11 cellular contexts compared by ENCODE assay signal in genomic region chr9:17219261-17219660, GRCh38.
DNase-seq lines count a peak whose midpoint lies in the region; ATAC-seq and TF ChIP-seq lines count a peak whose summit lies in the region.
"Had no signal": no experiment of that assay in that cellular context is flagged by ENCODE, and none has a peak within 500 bp of the region (broad histone marks: within the 10 kb centered on the region; RNA-seq: fewer than 3 reads in every experiment).

No MANE protein-coding gene starts in this region.

- H3K27ac ChIP-seq in PC-3 (ENCODE audit: low read length) (no peak overlapping the region), smooth muscle cell (ENCODE audit: low read depth) (no peak overlapping the region)
- H3K27ac ChIP-seq: suprapubic skin had no signal

- no peak overlapping the region for H3K4me3 ChIP-seq in PC-3 (ENCODE audit: low read length)
- H3K4me3 ChIP-seq in fibroblast of mammary gland (ENCODE audit: control insufficient read depth, low read depth, low read length) = no peak overlapping the region
- H3K4me3 ChIP-seq in smooth muscle cell = no peak overlapping the region
- H3K4me3 ChIP-seq: suprapubic skin had no signal

- BruUV-seq in PC-3 (replicated peaks; lab: Mats Ljungman, UMichigan) = no TSS peak

- TF ChIP-seq CTCF in PC-3 (conservative IDR thresholded peaks at IDR 0.05; ENCODE audit: low read depth, low read length) (peak; percentile 54), fibroblast of mammary gland (conservative IDR thresholded peaks at IDR 0.05; ENCODE audit: control insufficient read depth, insufficient read depth, low read depth, low read length) (peak; percentile 43), smooth muscle cell (IDR thresholded peaks at IDR 0.05; ENCODE audit: borderline replicate concordance, insufficient read depth, poor library complexity, severe bottlenecking) (peak; percentile 30)

- H3K9ac ChIP-seq in PC-3 (ENCODE audit: low read length) (no peak overlapping the region), smooth muscle cell (ENCODE audit: low read depth) (no peak overlapping the region)

- peaks cover 6% of the 10 kb centered on the region; the same call in 1 of the 2 replicates for H3K4me1 ChIP-seq in PC-3 (ENCODE audit: insufficient read depth, low read length)
- H3K4me1 ChIP-seq in smooth muscle cell (ENCODE audit: low read depth) = no peaks in the 10 kb centered on the region
- H3K4me1 ChIP-seq: suprapubic skin had no signal

- H3K36me3 ChIP-seq in PC-3 (ENCODE audit: low read depth, low read length) (no peaks in the 10 kb centered on the region), smooth muscle cell (ENCODE audit: low read depth) (no peaks in the 10 kb centered on the region)
- H3K36me3 ChIP-seq: suprapubic skin had no signal

- peak; percentile 24 for DNase-seq in DMS53 (lab: John Stamatoyannopoulos, UW)
- DNase-seq in DMS53 treated with DMSO at 0.1 percent for 48 hours (lab: John Stamatoyannopoulos, UW; ENCODE audit: unreplicated experiment) = no peak
- DNase-seq in PC-3 = peak; percentile 8
- DNase-seq in fibroblast of mammary gland (ENCODE audit: low read depth) = peak; percentile 16
- no peak for DNase-seq in smooth muscle cell (lab: John Stamatoyannopoulos, UW; ENCODE audit: unreplicated experiment)
- no peak for DNase-seq in medulla oblongata (ENCODE audit: extremely low spot score)
- DNase-seq in stimulated activated CD4-positive, alpha-beta T cell treated with anti-CD3 and anti-CD28 coated beads, Interleukin-4, amount 100 ng/mL, for 24 hours = no peak
- no peak for DNase-seq in stimulated activated CD4-positive, alpha-beta T cell treated with anti-CD3 and anti-CD28 coated beads, Interleukin-1b, Interleukin-23, amount 100 ng/mL, for 48 hours
- DNase-seq: activated CD4-positive, alpha-beta T cell treated with anti-CD3 and anti-CD28 coated beads, Interleukin-2, amount 50 U/mL, for 4 hours; midbrain had no signal

- no peaks in the 10 kb centered on the region for H3K9me3 ChIP-seq in PC-3 (ENCODE audit: low read length)
- no peaks in the 10 kb centered on the region for H3K9me3 ChIP-seq in smooth muscle cell (replicated peaks; ENCODE audit: low read depth)
- H3K9me3 ChIP-seq: suprapubic skin had no signal

- no peaks in the 10 kb centered on the region for H3F3A ChIP-seq in PC-3 (ENCODE audit: low read length, unreplicated experiment)
- no peaks in the 10 kb centered on the region for H3F3A ChIP-seq in smooth muscle cell (ENCODE audit: low read depth)

- intact Hi-C loops in PC-3 (cut with micrococcal nuclease) = loop anchor here (1.0 kb wide), 1 partner anchor 244 kb away; no protein-coding TSS in a partner anchor

- H3K79me2 ChIP-seq in PC-3 (ENCODE audit: low read length) = no peaks in the 10 kb centered on the region
- no peaks in the 10 kb centered on the region for H3K79me2 ChIP-seq in smooth muscle cell (ENCODE audit: low read depth)

- no peak overlapping the region for H2AFZ ChIP-seq in PC-3 (ENCODE audit: low read length)
- H2AFZ ChIP-seq in smooth muscle cell (ENCODE audit: low read depth) = no peak overlapping the region

- CTCF ChIA-PET in PC-3 (lab: Charles Lee) = interaction anchor here (0.5 to 0.7 kb wide), 2 partner anchors 37 to 118 kb away, joined by 3 read pairs; no protein-coding TSS in a partner anchor

- H3K27me3 ChIP-seq in PC-3 (ENCODE audit: low read length) (no peaks in the 10 kb centered on the region), smooth muscle cell (ENCODE audit: low read depth) (no peaks in the 10 kb centered on the region)
- H3K27me3 ChIP-seq: suprapubic skin had no signal

- no peak overlapping the region for H3K4me2 ChIP-seq in PC-3 (ENCODE audit: low read length)
- no peak overlapping the region for H3K4me2 ChIP-seq in smooth muscle cell

- H4K20me1 ChIP-seq in PC-3 (ENCODE audit: low read length) = no peaks in the 10 kb centered on the region; the same call in 1 of the 2 replicates
- no peaks in the 10 kb centered on the region for H4K20me1 ChIP-seq in smooth muscle cell (ENCODE audit: low read depth)

- POLR2A ChIA-PET in PC-3 (lab: Charles Lee; ENCODE audit: unreplicated experiment) = no interaction called here

- H3K9me2 ChIP-seq in PC-3 (replicated peaks; ENCODE audit: low read length) = no peaks in the 10 kb centered on the region

- no peak for ATAC-seq in PC-3

Comparison
In these comparisons a context has a peak if more than half of its experiments do, and no peak if none do; other contexts are left out.
1. DNase-seq: peak in DMS53 (single experiment), PC-3 (single experiment) and fibroblast of mammary gland (single experiment); none in DMS53 treated with DMSO at 0.1 percent for 48 hours (single experiment), smooth muscle cell (single experiment), medulla oblongata (single experiment), stimulated activated CD4-positive, alpha-beta T cell treated with anti-CD3 and anti-CD28 coated beads, Interleukin-4, amount 100 ng/mL, for 24 hours (single experiment) and stimulated activated CD4-positive, alpha-beta T cell treated with anti-CD3 and anti-CD28 coated beads, Interleukin-1b, Interleukin-23, amount 100 ng/mL, for 48 hours (single experiment).
2. Peak in every context shown above with its lines, with median percentiles within 50 percentile points of each other: CTCF ChIP-seq.